In genomic region chr11:56057661-56058237, GRCh38 we compare ENCODE assay signal across 1 cellular context.
TF ChIP-seq lines count a peak whose summit lies in the region.

No MANE protein-coding gene starts in this region.

TF ChIP-seq in H1, 55 proteins besides CTCF, POLR2A, EP300 and RAD21:
- TF ChIP-seq NANOG (IDR thresholded peaks at IDR 0.05; ENCODE audit: insufficient read depth, low read depth, low read length, poor library complexity, severe bottlenecking) (peak; percentile 60), MAX (IDR thresholded peaks at IDR 0.05) (peak; percentile 30; the same call in 1 of the 2 replicates)
